ENCODE assay signal across 1 cellular context in genomic region chr6:32969685-32970412, GRCh38.
TF ChIP-seq lines count a peak whose summit lies in the region.

No MANE protein-coding gene starts in this region.

TF ChIP-seq in GM12878, 131 proteins besides CTCF, POLR2A, EP300 and RAD21 (continued from another document and continues in another):
- TF ChIP-seq, protein P1, sequence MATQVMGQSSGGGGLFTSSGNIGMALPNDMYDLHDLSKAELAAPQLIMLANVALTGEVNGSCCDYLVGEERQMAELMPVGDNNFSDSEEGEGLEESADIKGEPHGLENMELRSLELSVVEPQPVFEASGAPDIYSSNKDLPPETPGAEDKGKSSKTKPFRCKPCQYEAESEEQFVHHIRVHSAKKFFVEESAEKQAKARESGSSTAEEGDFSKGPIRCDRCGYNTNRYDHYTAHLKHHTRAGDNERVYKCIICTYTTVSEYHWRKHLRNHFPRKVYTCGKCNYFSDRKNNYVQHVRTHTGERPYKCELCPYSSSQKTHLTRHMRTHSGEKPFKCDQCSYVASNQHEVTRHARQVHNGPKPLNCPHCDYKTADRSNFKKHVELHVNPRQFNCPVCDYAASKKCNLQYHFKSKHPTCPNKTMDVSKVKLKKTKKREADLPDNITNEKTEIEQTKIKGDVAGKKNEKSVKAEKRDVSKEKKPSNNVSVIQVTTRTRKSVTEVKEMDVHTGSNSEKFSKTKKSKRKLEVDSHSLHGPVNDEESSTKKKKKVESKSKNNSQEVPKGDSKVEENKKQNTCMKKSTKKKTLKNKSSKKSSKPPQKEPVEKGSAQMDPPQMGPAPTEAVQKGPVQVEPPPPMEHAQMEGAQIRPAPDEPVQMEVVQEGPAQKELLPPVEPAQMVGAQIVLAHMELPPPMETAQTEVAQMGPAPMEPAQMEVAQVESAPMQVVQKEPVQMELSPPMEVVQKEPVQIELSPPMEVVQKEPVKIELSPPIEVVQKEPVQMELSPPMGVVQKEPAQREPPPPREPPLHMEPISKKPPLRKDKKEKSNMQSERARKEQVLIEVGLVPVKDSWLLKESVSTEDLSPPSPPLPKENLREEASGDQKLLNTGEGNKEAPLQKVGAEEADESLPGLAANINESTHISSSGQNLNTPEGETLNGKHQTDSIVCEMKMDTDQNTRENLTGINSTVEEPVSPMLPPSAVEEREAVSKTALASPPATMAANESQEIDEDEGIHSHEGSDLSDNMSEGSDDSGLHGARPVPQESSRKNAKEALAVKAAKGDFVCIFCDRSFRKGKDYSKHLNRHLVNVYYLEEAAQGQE (IDR thresholded peaks at IDR 0.05; ENCODE audit: low read depth, low read length): no peak
- TF ChIP-seq SMAD5 (IDR thresholded peaks at IDR 0.05; ENCODE audit: low read depth): peak; percentile 14; the same call in 1 of the 2 replicates
- no peak for TF ChIP-seq NRF1 (conservative IDR thresholded peaks at IDR 0.05; ENCODE audit: low read depth, low read length)
- TF ChIP-seq YY1 (IDR thresholded peaks at IDR 0.05; ENCODE audit: low read depth, low read length): peak; percentile 96
- no peak for TF ChIP-seq TCF3 (IDR thresholded peaks at IDR 0.05; ENCODE audit: borderline replicate concordance, insufficient read depth, low read depth, low read length)
- peak; percentile 78 for TF ChIP-seq CHD2 (IDR thresholded peaks at IDR 0.05; ENCODE audit: borderline replicate concordance, low read depth, low read length)
- TF ChIP-seq USF2 (IDR thresholded peaks at IDR 0.05; ENCODE audit: borderline replicate concordance, low read depth, low read length): no peak
- peak; percentile 92 for TF ChIP-seq BACH1 (IDR thresholded peaks at IDR 0.05; ENCODE audit: borderline replicate concordance)
- TF ChIP-seq FOXM1 (IDR thresholded peaks at IDR 0.05; ENCODE audit: low read depth, low read length): no peak
- TF ChIP-seq IRF4 (IDR thresholded peaks at IDR 0.05; ENCODE audit: low read depth, low read length): no peak
- TF ChIP-seq HSF1 (IDR thresholded peaks at IDR 0.05; ENCODE audit: low read depth, low read length): no peak
- no peak; the same call in 1 of the 2 replicates for TF ChIP-seq NBN (IDR thresholded peaks at IDR 0.05)
- TF ChIP-seq DPF2 (IDR thresholded peaks at IDR 0.05): no peak
- no peak for TF ChIP-seq NFIC (IDR thresholded peaks at IDR 0.05; ENCODE audit: low read depth, low read length)
- TF ChIP-seq BCL11A (IDR thresholded peaks at IDR 0.05; ENCODE audit: low read depth, low read length): no peak
- no peak for TF ChIP-seq CREB1 (IDR thresholded peaks at IDR 0.05; ENCODE audit: low read depth)
- TF ChIP-seq RUNX3 (IDR thresholded peaks at IDR 0.05; ENCODE audit: low read length): no peak
- TF ChIP-seq, protein P2, sequence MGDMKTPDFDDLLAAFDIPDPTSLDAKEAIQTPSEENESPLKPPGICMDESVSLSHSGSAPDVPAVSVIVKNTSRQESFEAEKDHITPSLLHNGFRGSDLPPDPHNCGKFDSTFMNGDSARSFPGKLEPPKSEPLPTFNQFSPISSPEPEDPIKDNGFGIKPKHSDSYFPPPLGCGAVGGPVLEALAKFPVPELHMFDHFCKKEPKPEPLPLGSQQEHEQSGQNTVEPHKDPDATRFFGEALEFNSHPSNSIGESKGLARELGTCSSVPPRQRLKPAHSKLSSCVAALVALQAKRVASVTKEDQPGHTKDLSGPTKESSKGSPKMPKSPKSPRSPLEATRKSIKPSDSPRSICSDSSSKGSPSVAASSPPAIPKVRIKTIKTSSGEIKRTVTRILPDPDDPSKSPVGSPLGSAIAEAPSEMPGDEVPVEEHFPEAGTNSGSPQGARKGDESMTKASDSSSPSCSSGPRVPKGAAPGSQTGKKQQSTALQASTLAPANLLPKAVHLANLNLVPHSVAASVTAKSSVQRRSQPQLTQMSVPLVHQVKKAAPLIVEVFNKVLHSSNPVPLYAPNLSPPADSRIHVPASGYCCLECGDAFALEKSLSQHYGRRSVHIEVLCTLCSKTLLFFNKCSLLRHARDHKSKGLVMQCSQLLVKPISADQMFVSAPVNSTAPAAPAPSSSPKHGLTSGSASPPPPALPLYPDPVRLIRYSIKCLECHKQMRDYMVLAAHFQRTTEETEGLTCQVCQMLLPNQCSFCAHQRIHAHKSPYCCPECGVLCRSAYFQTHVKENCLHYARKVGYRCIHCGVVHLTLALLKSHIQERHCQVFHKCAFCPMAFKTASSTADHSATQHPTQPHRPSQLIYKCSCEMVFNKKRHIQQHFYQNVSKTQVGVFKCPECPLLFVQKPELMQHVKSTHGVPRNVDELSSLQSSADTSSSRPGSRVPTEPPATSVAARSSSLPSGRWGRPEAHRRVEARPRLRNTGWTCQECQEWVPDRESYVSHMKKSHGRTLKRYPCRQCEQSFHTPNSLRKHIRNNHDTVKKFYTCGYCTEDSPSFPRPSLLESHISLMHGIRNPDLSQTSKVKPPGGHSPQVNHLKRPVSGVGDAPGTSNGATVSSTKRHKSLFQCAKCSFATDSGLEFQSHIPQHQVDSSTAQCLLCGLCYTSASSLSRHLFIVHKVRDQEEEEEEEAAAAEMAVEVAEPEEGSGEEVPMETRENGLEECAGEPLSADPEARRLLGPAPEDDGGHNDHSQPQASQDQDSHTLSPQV (IDR thresholded peaks at IDR 0.05): no peak
- no peak for TF ChIP-seq YBX1 (IDR thresholded peaks at IDR 0.05)
- 0 out of 2 replicates have a peak, but pooled peaks have one; percentile 27 for TF ChIP-seq CHD1 (IDR thresholded peaks at IDR 0.05; ENCODE audit: low read depth, low read length)
- no peak for TF ChIP-seq FOS (IDR thresholded peaks at IDR 0.05; ENCODE audit: borderline replicate concordance, extremely low read depth, insufficient read length)
- TF ChIP-seq PKNOX1 (IDR thresholded peaks at IDR 0.05): 0 out of 2 replicates have a peak, but pooled peaks have one; percentile 47
- TF ChIP-seq GABPA (IDR thresholded peaks at IDR 0.05; ENCODE audit: low read depth): no peak
- TF ChIP-seq STAT1 (conservative IDR thresholded peaks at IDR 0.05): no peak
- TF ChIP-seq PML (IDR thresholded peaks at IDR 0.05; ENCODE audit: low read length): no peak
- TF ChIP-seq POLR2AphosphoS2 (IDR thresholded peaks at IDR 0.05; ENCODE audit: low read depth, low read length): peak; percentile 60; the same call in 1 of the 2 replicates
- no peak for TF ChIP-seq ZBTB40 (IDR thresholded peaks at IDR 0.05; ENCODE audit: borderline replicate concordance)
- TF ChIP-seq SP1 (IDR thresholded peaks at IDR 0.05; ENCODE audit: low read depth, low read length): peak; percentile 13
- TF ChIP-seq, protein P3, sequence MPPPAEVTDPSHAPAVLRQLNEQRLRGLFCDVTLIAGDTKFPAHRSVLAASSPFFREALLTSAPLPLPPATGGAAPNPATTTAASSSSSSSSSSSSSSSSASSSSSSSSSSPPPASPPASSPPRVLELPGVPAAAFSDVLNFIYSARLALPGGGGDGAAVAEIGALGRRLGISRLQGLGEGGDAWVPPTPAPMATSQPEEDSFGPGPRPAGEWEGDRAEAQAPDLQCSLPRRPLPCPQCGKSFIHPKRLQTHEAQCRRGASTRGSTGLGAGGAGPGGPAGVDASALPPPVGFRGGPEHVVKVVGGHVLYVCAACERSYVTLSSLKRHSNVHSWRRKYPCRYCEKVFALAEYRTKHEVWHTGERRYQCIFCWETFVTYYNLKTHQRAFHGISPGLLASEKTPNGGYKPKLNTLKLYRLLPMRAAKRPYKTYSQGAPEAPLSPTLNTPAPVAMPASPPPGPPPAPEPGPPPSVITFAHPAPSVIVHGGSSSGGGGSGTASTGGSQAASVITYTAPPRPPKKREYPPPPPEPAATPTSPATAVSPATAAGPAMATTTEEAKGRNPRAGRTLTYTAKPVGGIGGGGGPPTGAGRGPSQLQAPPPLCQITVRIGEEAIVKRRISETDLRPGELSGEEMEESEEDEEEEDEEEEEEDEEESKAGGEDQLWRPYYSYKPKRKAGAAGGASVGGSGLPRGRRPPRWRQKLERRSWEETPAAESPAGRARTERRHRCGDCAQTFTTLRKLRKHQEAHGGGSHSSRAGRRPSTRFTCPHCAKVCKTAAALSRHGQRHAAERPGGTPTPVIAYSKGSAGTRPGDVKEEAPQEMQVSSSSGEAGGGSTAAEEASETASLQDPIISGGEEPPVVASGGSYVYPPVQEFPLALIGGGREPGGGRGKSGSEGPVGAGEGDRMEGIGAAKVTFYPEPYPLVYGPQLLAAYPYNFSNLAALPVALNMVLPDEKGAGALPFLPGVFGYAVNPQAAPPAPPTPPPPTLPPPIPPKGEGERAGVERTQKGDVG (CRISPR knock-in tag; IDR thresholded peaks at IDR 0.05): no peak
- TF ChIP-seq TAF1 (IDR thresholded peaks at IDR 0.05; ENCODE audit: borderline replicate concordance, low read depth, low read length): peak; percentile 82
- TF ChIP-seq ZSCAN29 (IDR thresholded peaks at IDR 0.05): no peak
- TF ChIP-seq ZNF274 (IDR thresholded peaks at IDR 0.05; ENCODE audit: insufficient read depth, insufficient read length): no peak
- TF ChIP-seq, protein P4, sequence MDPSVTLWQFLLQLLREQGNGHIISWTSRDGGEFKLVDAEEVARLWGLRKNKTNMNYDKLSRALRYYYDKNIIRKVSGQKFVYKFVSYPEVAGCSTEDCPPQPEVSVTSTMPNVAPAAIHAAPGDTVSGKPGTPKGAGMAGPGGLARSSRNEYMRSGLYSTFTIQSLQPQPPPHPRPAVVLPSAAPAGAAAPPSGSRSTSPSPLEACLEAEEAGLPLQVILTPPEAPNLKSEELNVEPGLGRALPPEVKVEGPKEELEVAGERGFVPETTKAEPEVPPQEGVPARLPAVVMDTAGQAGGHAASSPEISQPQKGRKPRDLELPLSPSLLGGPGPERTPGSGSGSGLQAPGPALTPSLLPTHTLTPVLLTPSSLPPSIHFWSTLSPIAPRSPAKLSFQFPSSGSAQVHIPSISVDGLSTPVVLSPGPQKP (IDR thresholded peaks at IDR 0.05; ENCODE audit: low read depth, low read length): no peak
- TF ChIP-seq, protein P5, sequence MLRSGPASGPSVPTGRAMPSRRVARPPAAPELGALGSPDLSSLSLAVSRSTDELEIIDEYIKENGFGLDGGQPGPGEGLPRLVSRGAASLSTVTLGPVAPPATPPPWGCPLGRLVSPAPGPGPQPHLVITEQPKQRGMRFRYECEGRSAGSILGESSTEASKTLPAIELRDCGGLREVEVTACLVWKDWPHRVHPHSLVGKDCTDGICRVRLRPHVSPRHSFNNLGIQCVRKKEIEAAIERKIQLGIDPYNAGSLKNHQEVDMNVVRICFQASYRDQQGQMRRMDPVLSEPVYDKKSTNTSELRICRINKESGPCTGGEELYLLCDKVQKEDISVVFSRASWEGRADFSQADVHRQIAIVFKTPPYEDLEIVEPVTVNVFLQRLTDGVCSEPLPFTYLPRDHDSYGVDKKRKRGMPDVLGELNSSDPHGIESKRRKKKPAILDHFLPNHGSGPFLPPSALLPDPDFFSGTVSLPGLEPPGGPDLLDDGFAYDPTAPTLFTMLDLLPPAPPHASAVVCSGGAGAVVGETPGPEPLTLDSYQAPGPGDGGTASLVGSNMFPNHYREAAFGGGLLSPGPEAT (IDR thresholded peaks at IDR 0.05; ENCODE audit: low read depth): 0 out of 2 replicates have a peak, but pooled peaks have one; percentile 74
- peak; percentile 76; the same call in 1 of the 2 replicates for TF ChIP-seq WRNIP1 (IDR thresholded peaks at IDR 0.05; ENCODE audit: borderline replicate concordance, low read depth, low read length)
- TF ChIP-seq PAX8 (IDR thresholded peaks at IDR 0.05): no peak
